14 cellular contexts compared by ENCODE assay signal in genomic region chr14:105865266-105865903, GRCh38.
A peak's percentile ranks its signal among the peaks of the same experiment; 100 is the strongest.
DNase-seq lines count a peak whose midpoint lies in the region; ATAC-seq and TF ChIP-seq lines count a peak whose summit lies in the region.
"Had no signal": no experiment of that assay in that cellular context is flagged by ENCODE, and none has a peak within 500 bp of the region (broad histone marks: within the 10 kb centered on the region; RNA-seq: fewer than 3 reads in every experiment).

No MANE protein-coding gene starts in this region.

- H3K27me3 Mint-ChIP-seq in activated naive CD8-positive, alpha-beta T cell treated with anti-CD3 and anti-CD28 coated beads for 36 hours, result no peaks in the 10 kb centered on the region

- H3K9me3 ChIP-seq in Loucy (ENCODE audit: insufficient read depth, low read depth, low read length), result no peaks in the 10 kb centered on the region
- H3K9me3 ChIP-seq: lower lobe of right lung had no signal

- no peak overlapping the region for H2AFZ ChIP-seq in Loucy (ENCODE audit: low read length)

- H3K9me3 Mint-ChIP-seq in activated naive CD8-positive, alpha-beta T cell treated with anti-CD3 and anti-CD28 coated beads for 36 hours, result no peaks in the 10 kb centered on the region
- H3K9me3 Mint-ChIP-seq: naive thymus-derived CD8-positive, alpha-beta T cell had no signal

- peaks cover 74% of the 10 kb centered on the region for H3K4me1 ChIP-seq in Loucy (ENCODE audit: insufficient read depth, low read length, poor library complexity, severe bottlenecking)
- H3K4me1 ChIP-seq: lower lobe of right lung had no signal

- peak overlapping the region; percentile 92 for H3K4me2 ChIP-seq in Loucy (ENCODE audit: low read depth, low read length, poor library complexity, severe bottlenecking)

- peak overlapping the region; percentile 71 for H3K9ac ChIP-seq in Loucy (ENCODE audit: low read depth, low read length, poor library complexity, severe bottlenecking)

- H3K9me2 ChIP-seq in Loucy (replicated peaks; ENCODE audit: low read depth, low read length), result no peaks in the 10 kb centered on the region

- no peak overlapping the region for H3K4me3 Mint-ChIP-seq in activated naive CD8-positive, alpha-beta T cell treated with anti-CD3 and anti-CD28 coated beads for 36 hours

- H3K27me3 ChIP-seq in Loucy (ENCODE audit: insufficient read depth, low read length, poor library complexity, severe bottlenecking), result no peaks in the 10 kb centered on the region
- H3K27me3 ChIP-seq: brain microvascular endothelial cell had no signal

- peaks cover 17% of the 10 kb centered on the region for H3F3A ChIP-seq in Loucy (ENCODE audit: low read depth)

- H3K36me3 ChIP-seq in Loucy (ENCODE audit: insufficient read depth, low read length), result no peaks in the 10 kb centered on the region
- H3K36me3 ChIP-seq: brain microvascular endothelial cell, lower lobe of right lung had no signal

- peaks cover 39% of the 10 kb centered on the region for H3K79me2 ChIP-seq in Loucy (ENCODE audit: insufficient read depth, low read length)

- peaks cover 23% of the 10 kb centered on the region for H3K4me1 Mint-ChIP-seq in activated naive CD8-positive, alpha-beta T cell treated with anti-CD3 and anti-CD28 coated beads for 36 hours

- no peaks in the 10 kb centered on the region for H4K20me1 ChIP-seq in Loucy (ENCODE audit: insufficient read depth, low read length, poor library complexity, severe bottlenecking)

- H3K36me3 Mint-ChIP-seq in activated naive CD8-positive, alpha-beta T cell treated with anti-CD3 and anti-CD28 coated beads for 36 hours, result peaks cover 4% of the 10 kb centered on the region
- H3K36me3 Mint-ChIP-seq: naive thymus-derived CD8-positive, alpha-beta T cell had no signal

- no peak for ATAC-seq in GM18868 (IDR thresholded peaks at IDR 0.05; ENCODE audit: unreplicated experiment)
- no peak for ATAC-seq in GM18858 (IDR thresholded peaks at IDR 0.05; ENCODE audit: unreplicated experiment)
- ATAC-seq: naive thymus-derived CD8-positive, alpha-beta T cell; Panc1 had no signal

- DNase-seq in activated T-cell treated with anti-CD3 and anti-CD28 coated beads, Interleukin-2, amount 50 U/mL, for 1 hour, result peak; percentile 15
- DNase-seq in activated T-cell treated with anti-CD3 and anti-CD28 coated beads for 4 hours, result no peak
- no peak for DNase-seq in activated naive CD8-positive, alpha-beta T cell treated with anti-CD3 and anti-CD28 coated beads for 36 hours
- DNase-seq in stimulated activated CD8-positive, alpha-beta memory T cell treated with anti-CD3 and anti-CD28 coated beads, Interleukin-4, amount 100 ng/mL, for 48 hours, result peak; percentile 23
- DNase-seq in Ammon's horn (ENCODE audit: low spot score), result no peak
- DNase-seq: activated effector memory CD4-positive, alpha-beta T cell treated with Interleukin-2 at 50 U/mL for 16 hours; brain microvascular endothelial cell; NCI-H2029 had no signal

- TF ChIP-seq CTCF in Loucy (conservative IDR thresholded peaks at IDR 0.05; ENCODE audit: low read length), result peak; percentile 34

- peak overlapping the region; percentile 56 for H3K27ac Mint-ChIP-seq in activated naive CD8-positive, alpha-beta T cell treated with anti-CD3 and anti-CD28 coated beads for 36 hours

- peak overlapping the region; percentile 75 for H3K4me3 ChIP-seq in Loucy (ENCODE audit: low read length, poor library complexity, severe bottlenecking)
- H3K4me3 ChIP-seq: lower lobe of right lung had no signal

Comparison
In these comparisons a context has a peak if more than half of its experiments do, and no peak if none do; other contexts are left out.
1. DNase-seq: peak in activated T-cell treated with anti-CD3 and anti-CD28 coated beads, Interleukin-2, amount 50 U/mL, for 1 hour (single experiment) and stimulated activated CD8-positive, alpha-beta memory T cell treated with anti-CD3 and anti-CD28 coated beads, Interleukin-4, amount 100 ng/mL, for 48 hours (single experiment); none in activated T-cell treated with anti-CD3 and anti-CD28 coated beads for 4 hours (single experiment), activated naive CD8-positive, alpha-beta T cell treated with anti-CD3 and anti-CD28 coated beads for 36 hours (single experiment) and Ammon's horn (single experiment).